23 cellular contexts compared by ENCODE assay signal in the genomic region with DNA sequence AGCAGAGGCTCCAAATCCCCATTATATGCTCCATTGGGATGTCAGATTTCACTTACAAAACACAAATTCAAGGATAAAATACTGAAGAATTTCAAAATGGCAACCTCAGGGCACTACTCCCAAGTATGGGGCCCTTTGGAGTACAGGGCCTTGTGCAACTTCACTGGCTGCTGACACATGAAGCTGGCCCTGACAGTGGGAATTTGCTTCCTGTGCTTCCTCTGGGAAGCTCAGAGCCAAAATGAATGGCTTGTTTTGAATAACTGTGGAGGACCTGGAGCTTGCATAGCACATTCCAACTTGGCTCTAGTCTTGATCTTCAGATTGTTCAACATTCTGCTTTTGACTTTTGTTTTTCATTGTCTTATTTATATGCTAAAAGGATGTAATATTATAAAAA. TPM values are rescaled to one million over a fixed set of nuclear protein-coding genes. Genes with fewer than 3 reads are reported as not detected.
"Had no signal": no experiment of that assay in that cellular context is flagged by ENCODE, and none has a peak within 500 bp of the region (broad histone marks: within the 10 kb centered on the region; RNA-seq: fewer than 3 reads in every experiment).

No MANE protein-coding gene starts in this region.

- H3K27ac Mint-ChIP-seq: activated CD4-positive, alpha-beta memory T cell treated with anti-CD3 and anti-CD28 coated beads, Interleukin-2, amount 10 ng/mL, durations not matched to agents 7 days and 5 days; activated naive CD4-positive, alpha-beta T cell treated with anti-CD3 and anti-CD28 coated beads for 36 hours; activated T-cell treated with anti-CD3 and anti-CD28 coated beads, Interleukin-2, amount 50 U/mL, for 24 hours; activated T-helper 2 cell treated with anti-CD3 and anti-CD28 coated beads, Interferon-gamma antibody, Interleukin-2, Interleukin-4, amounts not matched to agents 10 μg/mL and 5 μg/mL and 100 μg/mL, durations not matched to agents 14 hours and 24 hours and 36 hours; brain; memory B cell; natural killer cell; stimulated activated effector memory CD8-positive, alpha-beta T cell treated with anti-CD3 and anti-CD28 coated beads, Interleukin-12 subunit alpha, Interleukin-12 subunit beta, amount 100 ng/mL, for 72 hours; T-helper 2 cell treated with Interferon-gamma antibody and Interleukin-4, amounts not matched to agents 5 μg/mL and 100 μg/mL, for 36 hours had no signal

- H3K36me3 Mint-ChIP-seq: brain; memory B cell; natural killer cell; stimulated activated effector memory CD8-positive, alpha-beta T cell treated with anti-CD3 and anti-CD28 coated beads, Interleukin-12 subunit alpha, Interleukin-12 subunit beta, amount 100 ng/mL, for 72 hours had no signal

- H3K36me3 ChIP-seq: gastroesophageal sphincter, heart right ventricle, neutrophil, pancreas, sigmoid colon, thoracic aorta, upper lobe of left lung had no signal

- ATAC-seq: gastroesophageal sphincter, heart right ventricle, left ventricle myocardium superior, natural killer cell, pancreas had no signal

- H3K27ac ChIP-seq: gastroesophageal sphincter, heart right ventricle, neutrophil, pancreas, sigmoid colon, thoracic aorta, upper lobe of left lung had no signal

- H3K9me3 Mint-ChIP-seq: activated CD4-positive, alpha-beta memory T cell treated with anti-CD3 and anti-CD28 coated beads, Interleukin-2, amount 10 ng/mL, durations not matched to agents 7 days and 5 days; activated naive CD4-positive, alpha-beta T cell treated with anti-CD3 and anti-CD28 coated beads for 36 hours; activated T-cell treated with anti-CD3 and anti-CD28 coated beads, Interleukin-2, amount 50 U/mL, for 24 hours; activated T-helper 2 cell treated with anti-CD3 and anti-CD28 coated beads, Interferon-gamma antibody, Interleukin-2, Interleukin-4, amounts not matched to agents 10 μg/mL and 5 μg/mL and 100 μg/mL, durations not matched to agents 14 hours and 24 hours and 36 hours; memory B cell; natural killer cell; stimulated activated effector memory CD8-positive, alpha-beta T cell treated with anti-CD3 and anti-CD28 coated beads, Interleukin-12 subunit alpha, Interleukin-12 subunit beta, amount 100 ng/mL, for 72 hours; T-helper 2 cell treated with Interferon-gamma antibody and Interleukin-4, amounts not matched to agents 5 μg/mL and 100 μg/mL, for 36 hours had no signal

- H3K4me3 Mint-ChIP-seq: activated CD4-positive, alpha-beta memory T cell treated with anti-CD3 and anti-CD28 coated beads, Interleukin-2, amount 10 ng/mL, durations not matched to agents 7 days and 5 days; activated naive CD4-positive, alpha-beta T cell treated with anti-CD3 and anti-CD28 coated beads for 36 hours; activated T-cell treated with anti-CD3 and anti-CD28 coated beads, Interleukin-2, amount 50 U/mL, for 24 hours; brain; memory B cell; natural killer cell; stimulated activated effector memory CD8-positive, alpha-beta T cell treated with anti-CD3 and anti-CD28 coated beads, Interleukin-12 subunit alpha, Interleukin-12 subunit beta, amount 100 ng/mL, for 72 hours; T-helper 2 cell treated with Interferon-gamma antibody and Interleukin-4, amounts not matched to agents 5 μg/mL and 100 μg/mL, for 36 hours had no signal

- H3K27me3 ChIP-seq: neutrophil, pancreas, upper lobe of left lung had no signal

- H3K4me1 Mint-ChIP-seq: brain; natural killer cell; stimulated activated effector memory CD8-positive, alpha-beta T cell treated with anti-CD3 and anti-CD28 coated beads, Interleukin-12 subunit alpha, Interleukin-12 subunit beta, amount 100 ng/mL, for 72 hours had no signal

- H3K4me1 ChIP-seq: gastroesophageal sphincter, pancreas, sigmoid colon, upper lobe of left lung had no signal

- FAIRE-seq: colon, pancreas had no signal

- H3K4me3 ChIP-seq: gastroesophageal sphincter, heart right ventricle, pancreas, sigmoid colon, thoracic aorta, upper lobe of left lung had no signal

- DNase-seq: activated CD4-positive, alpha-beta memory T cell treated with anti-CD3 and anti-CD28 coated beads, Interleukin-2, amount 10 ng/mL, durations not matched to agents 7 days and 5 days; activated CD4-positive, alpha-beta T cell treated with anti-CD3 and anti-CD28 coated beads for 48 hours; activated CD4-positive, CD25-positive, alpha-beta regulatory T cell; activated naive CD4-positive, alpha-beta T cell treated with anti-CD3 and anti-CD28 coated beads for 36 hours; activated T-cell treated with anti-CD3 and anti-CD28 coated beads, Interleukin-2, amount 50 U/mL, for 24 hours; anterior cingulate cortex; caudate nucleus; heart right ventricle; left ventricle myocardium superior; natural killer cell; pancreas; sigmoid colon; stimulated activated CD4-positive, alpha-beta T cell treated with anti-CD3 and anti-CD28 coated beads, Interleukin-4, amount 100 ng/mL, for 24 hours had no signal

- H3K9me3 ChIP-seq: neutrophil, pancreas, sigmoid colon, thoracic aorta, upper lobe of left lung had no signal

RNA-seq across cellular contexts. Expression of gene HNF1B, which starts 52.3 kb away (rescaled TPM):
- total RNA-seq: activated CD4-positive, alpha-beta memory T cell treated with anti-CD3 and anti-CD28 coated beads, Interleukin-2, amount 10 ng/mL, durations not matched to agents 7 days and 5 days; activated naive CD4-positive, alpha-beta T cell treated with anti-CD3 and anti-CD28 coated beads for 36 hours; gastroesophageal sphincter; heart right ventricle; left ventricle myocardium superior; natural killer cell; thoracic aorta had no signal
- polyA plus RNA-seq: heart right ventricle had no signal
